In the genomic region with DNA sequence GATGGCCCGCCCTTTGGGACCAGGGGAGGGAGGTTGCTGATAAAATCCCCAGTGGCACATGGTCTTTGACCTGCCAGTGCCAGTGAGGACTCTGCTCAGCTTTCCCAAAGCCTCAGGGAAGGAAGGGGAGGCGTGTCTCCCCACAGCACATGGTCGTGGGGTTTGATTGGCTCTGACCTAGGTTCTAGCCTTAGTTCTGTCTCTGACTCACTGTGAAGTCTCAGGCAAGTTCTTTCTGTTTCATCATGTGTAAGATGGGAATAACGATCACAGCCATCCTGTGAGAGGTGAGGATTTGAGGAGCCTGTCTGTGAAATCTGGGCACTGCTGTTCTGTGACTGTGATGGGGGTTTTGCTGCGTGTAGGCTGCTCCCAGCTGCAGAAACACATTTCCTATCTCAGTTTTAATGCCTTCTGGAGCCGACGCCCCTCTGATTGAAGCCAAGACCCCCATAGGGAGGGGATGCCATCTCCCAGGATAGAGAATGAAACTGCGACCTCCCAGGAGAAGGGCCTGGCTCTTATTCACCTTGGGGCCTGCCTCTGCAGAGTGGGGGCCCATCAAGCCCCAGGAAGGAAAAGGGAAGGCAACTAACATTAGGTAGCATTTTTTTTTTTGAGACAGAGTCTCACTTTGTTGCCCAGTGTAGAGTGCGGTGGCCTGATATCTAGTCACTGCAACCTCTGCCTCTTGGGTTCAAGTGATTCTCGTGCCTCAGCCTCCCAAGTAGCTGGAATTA, we compare ENCODE assay signal across 18 cellular contexts.
DNase-seq lines count a peak whose midpoint lies in the region; ATAC-seq, FAIRE-seq and TF ChIP-seq lines count a peak whose summit lies in the region.
"Had no signal": no experiment of that assay in that cellular context is flagged by ENCODE, and none has a peak within 500 bp of the region (broad histone marks: within the 10 kb centered on the region; RNA-seq: fewer than 3 reads in every experiment).

No MANE protein-coding gene starts in this region.

- H3K27ac Mint-ChIP-seq in WTC11: no peak overlapping the region
- H3K27ac Mint-ChIP-seq: CD8-positive, alpha-beta memory T cell; T-helper 1 cell treated with Interleukin-12 subunit alpha and Interleukin-12 subunit beta and Interleukin-4 antibody, amounts not matched to agents 30 μg/mL and 1 μg/mL, for 36 hours had no signal

- no peaks in the 10 kb centered on the region; the same call in 1 of the 2 replicates for H3K27me3 Mint-ChIP-seq in WTC11 (ENCODE audit: low read depth)

- ATAC-seq in WTC11 (peak; percentile 42), HG02981 (IDR thresholded peaks at IDR 0.05; ENCODE audit: unreplicated experiment) (no peak)
- ATAC-seq: stimulated activated naive CD8-positive, alpha-beta T cell treated with anti-CD3 and anti-CD28 coated beads, Interleukin-15, Interleukin-2, amounts not matched to agents 100 U/mL and 50 U/mL, for 24 hours had no signal

- POLR2A ChIA-PET in WTC11 (lab: Charles Lee): interaction anchor here (0.6 kb wide), 1 partner anchor 843 kb away, joined by 3 read pairs; no protein-coding TSS in a partner anchor

- peaks cover 7% of the 10 kb centered on the region for H3K4me1 Mint-ChIP-seq in WTC11
- H3K4me1 Mint-ChIP-seq: CD8-positive, alpha-beta memory T cell had no signal

- CTCF ChIA-PET in WTC11 (lab: Charles Lee): no interaction called here

- DNase-seq in HK-2 (ENCODE audit: unreplicated experiment) (peak; percentile 25), WTC11 (ENCODE audit: low spot score) (no peak), iris pigment epithelial cell (ENCODE audit: low read depth) (peak; percentile 48), urothelium cell line (ENCODE audit: low spot score) (peak; percentile 25), cerebellar nuclear complex (lab: John Stamatoyannopoulos, UW) (no peak)
- DNase-seq in activated CD4-positive, alpha-beta T cell treated with anti-CD3 and anti-CD28 coated beads, Interleukin-2, amount 50 U/mL, for 1 hour: no peak
- DNase-seq: activated CD4-positive, CD25-positive, alpha-beta regulatory T cell treated with anti-CD3 and anti-CD28 coated beads, Interleukin-2, amount 50 U/mL, for 72 hours; activated naive CD4-positive, alpha-beta T cell treated with Interleukin-2 at 50 U/mL for 16 hours; CD8-positive, alpha-beta memory T cell; effector memory CD4-positive, alpha-beta T cell; NCI-H187 treated with DMSO at 0.1 percent for 48 hours; NCI-H69; occipital lobe; stimulated activated naive CD8-positive, alpha-beta T cell treated with anti-CD3 and anti-CD28 coated beads, Interleukin-15, Interleukin-2, amounts not matched to agents 100 U/mL and 50 U/mL, for 24 hours had no signal

- FAIRE-seq in urothelium cell line (lab: Jason Lieb, UNC): no peak
- FAIRE-seq: G401.6, GM12892 had no signal

- TF ChIP-seq CTCF in WTC11 (IDR thresholded peaks at IDR 0.05): no peak

- no peak overlapping the region for H3K4me3 Mint-ChIP-seq in WTC11
- H3K4me3 Mint-ChIP-seq: T-helper 1 cell treated with Interleukin-12 subunit alpha and Interleukin-12 subunit beta and Interleukin-4 antibody, amounts not matched to agents 30 μg/mL and 1 μg/mL, for 36 hours had no signal

- peaks cover 11% of the 10 kb centered on the region for H3K36me3 Mint-ChIP-seq in WTC11
- H3K36me3 Mint-ChIP-seq: CD8-positive, alpha-beta memory T cell had no signal

- peaks cover 20% of the 10 kb centered on the region for H3K9me3 Mint-ChIP-seq in WTC11
- H3K9me3 Mint-ChIP-seq: CD8-positive, alpha-beta memory T cell had no signal

TF ChIP-seq in WTC11, 78 proteins besides CTCF, POLR2A, EP300 and RAD21:
- no peak for TF ChIP-seq TP53 (CRISPR knock-in tag; IDR thresholded peaks at IDR 0.05)
- TF ChIP-seq, protein P1, sequence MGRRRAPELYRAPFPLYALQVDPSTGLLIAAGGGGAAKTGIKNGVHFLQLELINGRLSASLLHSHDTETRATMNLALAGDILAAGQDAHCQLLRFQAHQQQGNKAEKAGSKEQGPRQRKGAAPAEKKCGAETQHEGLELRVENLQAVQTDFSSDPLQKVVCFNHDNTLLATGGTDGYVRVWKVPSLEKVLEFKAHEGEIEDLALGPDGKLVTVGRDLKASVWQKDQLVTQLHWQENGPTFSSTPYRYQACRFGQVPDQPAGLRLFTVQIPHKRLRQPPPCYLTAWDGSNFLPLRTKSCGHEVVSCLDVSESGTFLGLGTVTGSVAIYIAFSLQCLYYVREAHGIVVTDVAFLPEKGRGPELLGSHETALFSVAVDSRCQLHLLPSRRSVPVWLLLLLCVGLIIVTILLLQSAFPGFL (CRISPR knock-in tag; IDR thresholded peaks at IDR 0.05; ENCODE audit: borderline replicate concordance): no peak
- no peak for TF ChIP-seq GRHL2 (CRISPR knock-in tag; IDR thresholded peaks at IDR 0.05; ENCODE audit: insufficient replicate concordance, severe bottlenecking)
- TF ChIP-seq FOXP1 (CRISPR knock-in tag; IDR thresholded peaks at IDR 0.05; ENCODE audit: borderline replicate concordance): no peak
- TF ChIP-seq, protein P2, sequence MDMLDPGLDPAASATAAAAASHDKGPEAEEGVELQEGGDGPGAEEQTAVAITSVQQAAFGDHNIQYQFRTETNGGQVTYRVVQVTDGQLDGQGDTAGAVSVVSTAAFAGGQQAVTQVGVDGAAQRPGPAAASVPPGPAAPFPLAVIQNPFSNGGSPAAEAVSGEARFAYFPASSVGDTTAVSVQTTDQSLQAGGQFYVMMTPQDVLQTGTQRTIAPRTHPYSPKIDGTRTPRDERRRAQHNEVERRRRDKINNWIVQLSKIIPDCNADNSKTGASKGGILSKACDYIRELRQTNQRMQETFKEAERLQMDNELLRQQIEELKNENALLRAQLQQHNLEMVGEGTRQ (CRISPR knock-in tag; IDR thresholded peaks at IDR 0.05): no peak
- TF ChIP-seq, protein P3, sequence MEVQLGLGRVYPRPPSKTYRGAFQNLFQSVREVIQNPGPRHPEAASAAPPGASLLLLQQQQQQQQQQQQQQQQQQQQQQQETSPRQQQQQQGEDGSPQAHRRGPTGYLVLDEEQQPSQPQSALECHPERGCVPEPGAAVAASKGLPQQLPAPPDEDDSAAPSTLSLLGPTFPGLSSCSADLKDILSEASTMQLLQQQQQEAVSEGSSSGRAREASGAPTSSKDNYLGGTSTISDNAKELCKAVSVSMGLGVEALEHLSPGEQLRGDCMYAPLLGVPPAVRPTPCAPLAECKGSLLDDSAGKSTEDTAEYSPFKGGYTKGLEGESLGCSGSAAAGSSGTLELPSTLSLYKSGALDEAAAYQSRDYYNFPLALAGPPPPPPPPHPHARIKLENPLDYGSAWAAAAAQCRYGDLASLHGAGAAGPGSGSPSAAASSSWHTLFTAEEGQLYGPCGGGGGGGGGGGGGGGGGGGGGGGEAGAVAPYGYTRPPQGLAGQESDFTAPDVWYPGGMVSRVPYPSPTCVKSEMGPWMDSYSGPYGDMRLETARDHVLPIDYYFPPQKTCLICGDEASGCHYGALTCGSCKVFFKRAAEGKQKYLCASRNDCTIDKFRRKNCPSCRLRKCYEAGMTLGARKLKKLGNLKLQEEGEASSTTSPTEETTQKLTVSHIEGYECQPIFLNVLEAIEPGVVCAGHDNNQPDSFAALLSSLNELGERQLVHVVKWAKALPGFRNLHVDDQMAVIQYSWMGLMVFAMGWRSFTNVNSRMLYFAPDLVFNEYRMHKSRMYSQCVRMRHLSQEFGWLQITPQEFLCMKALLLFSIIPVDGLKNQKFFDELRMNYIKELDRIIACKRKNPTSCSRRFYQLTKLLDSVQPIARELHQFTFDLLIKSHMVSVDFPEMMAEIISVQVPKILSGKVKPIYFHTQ (CRISPR knock-in tag; IDR thresholded peaks at IDR 0.05): no peak
- no peak for TF ChIP-seq CBFB (CRISPR knock-in tag; IDR thresholded peaks at IDR 0.05; ENCODE audit: low read depth)
- TF ChIP-seq, protein P4, sequence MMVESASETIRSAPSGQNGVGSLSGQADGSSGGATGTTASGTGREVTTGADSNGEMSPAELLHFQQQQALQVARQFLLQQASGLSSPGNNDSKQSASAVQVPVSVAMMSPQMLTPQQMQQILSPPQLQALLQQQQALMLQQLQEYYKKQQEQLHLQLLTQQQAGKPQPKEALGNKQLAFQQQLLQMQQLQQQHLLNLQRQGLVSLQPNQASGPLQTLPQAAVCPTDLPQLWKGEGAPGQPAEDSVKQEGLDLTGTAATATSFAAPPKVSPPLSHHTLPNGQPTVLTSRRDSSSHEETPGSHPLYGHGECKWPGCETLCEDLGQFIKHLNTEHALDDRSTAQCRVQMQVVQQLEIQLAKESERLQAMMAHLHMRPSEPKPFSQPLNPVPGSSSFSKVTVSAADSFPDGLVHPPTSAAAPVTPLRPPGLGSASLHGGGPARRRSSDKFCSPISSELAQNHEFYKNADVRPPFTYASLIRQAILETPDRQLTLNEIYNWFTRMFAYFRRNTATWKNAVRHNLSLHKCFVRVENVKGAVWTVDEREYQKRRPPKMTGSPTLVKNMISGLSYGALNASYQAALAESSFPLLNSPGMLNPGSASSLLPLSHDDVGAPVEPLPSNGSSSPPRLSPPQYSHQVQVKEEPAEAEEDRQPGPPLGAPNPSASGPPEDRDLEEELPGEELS (CRISPR knock-in tag; IDR thresholded peaks at IDR 0.05): no peak

Comparison
In these comparisons a context has a peak if more than half of its experiments do, and no peak if none do; other contexts are left out.
1. DNase-seq: peak in HK-2 (single experiment), iris pigment epithelial cell (single experiment) and urothelium cell line (single experiment); none in WTC11 (single experiment), cerebellar nuclear complex (0 of 2) and activated CD4-positive, alpha-beta T cell treated with anti-CD3 and anti-CD28 coated beads, Interleukin-2, amount 50 U/mL, for 1 hour (single experiment).